ENCODE assay signal across 12 cellular contexts in the genomic region with DNA sequence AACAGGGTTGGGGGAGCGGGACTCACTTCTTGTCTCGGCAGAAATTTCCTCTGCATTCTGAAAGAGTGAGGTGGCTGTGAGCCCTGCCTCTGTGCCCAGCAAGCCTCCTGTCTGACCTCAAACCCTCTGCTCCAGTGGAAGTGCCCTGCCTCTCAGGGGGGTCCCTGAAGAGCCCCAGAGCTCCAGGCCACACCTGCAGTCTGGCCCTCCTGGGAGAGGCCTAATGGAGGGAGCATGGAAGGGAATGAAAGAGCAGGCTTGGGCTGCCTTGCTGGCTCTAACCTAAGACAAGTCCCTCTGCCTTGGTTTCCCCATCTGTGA. TPM values are rescaled to one million over a fixed set of nuclear protein-coding genes. Genes with fewer than 3 reads are reported as not detected.
DNase-seq lines count a peak whose midpoint lies in the region; ATAC-seq and TF ChIP-seq lines count a peak whose summit lies in the region.
"Had no signal": no experiment of that assay in that cellular context is flagged by ENCODE, and none has a peak within 500 bp of the region (broad histone marks: within the 10 kb centered on the region; RNA-seq: fewer than 3 reads in every experiment).

No MANE protein-coding gene starts in this region.

- ATAC-seq in lower lobe of right lung: no peak

- no peak for TF ChIP-seq POLR2A in spleen (IDR thresholded peaks at IDR 0.05)

- H3K27ac ChIP-seq in brain microvascular endothelial cell (peak overlapping the region; percentile 74), lower lobe of right lung (peak overlapping the region; percentile 68), spleen (peak overlapping the region; percentile 57 to 83 (median 74))

- intact Hi-C loops in lower lobe of right lung (cut with DNase I) (no loop called here), spleen (cut with DNase I; ENCODE audit: low total_unique reads) (no loop called here)

- in situ Hi-C loops in brain microvascular endothelial cell (cut with HindIII; ENCODE audit: low pct_ligation_motif_present, low sequenced_read_pairs): no loop called here

- no peak for TF ChIP-seq CTCF in brain microvascular endothelial cell (IDR thresholded peaks at IDR 0.05; ENCODE audit: low read depth, low read length, missing control alignments)
- TF ChIP-seq CTCF in lower lobe of right lung (IDR thresholded peaks at IDR 0.05): no peak
- TF ChIP-seq CTCF in spleen (IDR thresholded peaks at IDR 0.05 in 8 of 11, conservative IDR thresholded peaks at IDR 0.05 in 3 of 11): no peak

- WGBS in spleen, 5 donors: 59 to 86% (median 80%) methylated on average over 2 of the region's 2 CpGs

- H3K36me3 ChIP-seq in H7 (replicated peaks; ENCODE audit: control insufficient read depth, insufficient read depth, low read length) (no peaks in the 10 kb centered on the region; the same call in 1 of the 2 replicates), brain microvascular endothelial cell (replicated peaks) (no peaks in the 10 kb centered on the region), lower lobe of right lung (no peaks in the 10 kb centered on the region), spleen (no peaks in the 10 kb centered on the region)

- H3K4me1 ChIP-seq in lower lobe of right lung (peaks cover 86% of the 10 kb centered on the region), spleen (peaks cover 23 to 94% (median 58%) of the 10 kb centered on the region in 6 donors)

- no peak overlapping the region for H3K4me3 ChIP-seq in H7 (ENCODE audit: insufficient read depth, low read depth, low read length)
- H3K4me3 ChIP-seq in brain microvascular endothelial cell (ENCODE audit: low read depth, low read length): no peak overlapping the region
- no peak overlapping the region for H3K4me3 ChIP-seq in lower lobe of right lung
- no peak overlapping the region for H3K4me3 ChIP-seq in spleen

- H3K9me3 ChIP-seq in lower lobe of right lung (no peaks in the 10 kb centered on the region), spleen (no peaks in the 10 kb centered on the region)

- H3K27me3 ChIP-seq in H7 (ENCODE audit: control insufficient read depth, insufficient read depth, low read length) (no peaks in the 10 kb centered on the region; the same call in 1 of the 2 replicates), brain microvascular endothelial cell (replicated peaks) (no peaks in the 10 kb centered on the region), lower lobe of right lung (ENCODE audit: low read depth) (no peaks in the 10 kb centered on the region), spleen (replicated peaks in 1 of 7) (no peaks in the 10 kb centered on the region)

- DNase-seq in H7 (peak; percentile 33), brain microvascular endothelial cell (no peak), lower lobe of right lung (no peak), spleen (no peak), HK-2 (ENCODE audit: unreplicated experiment) (no peak), AG08395 (ENCODE audit: low spot score) (no peak), NCI-H748 treated with DMSO at 0.1 percent for 48 hours (lab: John Stamatoyannopoulos, UW) (no peak)
- no peak for DNase-seq in stimulated activated naive CD4-positive, alpha-beta T cell treated with Interleukin-2 at 50 U/mL for 16 hours (lab: John Stamatoyannopoulos, UW)
- DNase-seq: foreskin melanocyte; NCI-H1048; stimulated activated CD4-positive, alpha-beta T cell treated with anti-CD3 and anti-CD28 coated beads, Interleukin-4, amount 100 ng/mL, for 24 hours had no signal

RNA-seq across cellular contexts. Expression of a gene that starts 14.9 kb away (rescaled TPM):
- 3.3 and 6.6 TPM in 2 replicates for total RNA-seq in H7 (2014; rRNA removed; shearing (Covaris generic))
- total RNA-seq in lower lobe of right lung (56.5 TPM), spleen (10 to 100 TPM; 21.5 to 48.5 (median 41.6) TPM)
- polyA plus RNA-seq in spleen: 10 to 100 TPM in 1 of 3 donors, 1 to 10 TPM in 2; 5.1 to 17.0 (median 6.3) TPM

RNA-seq across cellular contexts. Expression of a gene that starts 50.8 kb away (rescaled TPM):
- 0.66 TPM in 1 of 2 replicates, not detected in the other for total RNA-seq in H7 (2014; rRNA removed; shearing (Covaris generic))
- total RNA-seq in lower lobe of right lung (3.6 TPM), spleen (100 to 1,000 TPM in 1 of 7 donors, 10 to 100 TPM in 6; 41.1 to 109 (median 63.9) TPM)
- 10 to 100 TPM in 2 of 3 donors, 1 to 10 TPM in 1; 8.2 to 25.2 (median 10.6) TPM for polyA plus RNA-seq in spleen
- total RNA-seq: bronchial epithelial cell had no signal

RNA-seq across cellular contexts. Expression of a gene that starts 53.3 kb away (rescaled TPM):
- 6.4 and 8.3 TPM in 2 replicates for total RNA-seq in H7 (2014; rRNA removed; shearing (Covaris generic))
- 15.4 TPM for total RNA-seq in lower lobe of right lung
- total RNA-seq in spleen: 10 to 100 TPM; 28.1 to 79.8 (median 41.3) TPM
- 10 to 100 TPM; 13.5 to 28.2 (median 21.7) TPM for polyA plus RNA-seq in spleen
